ENCODE assay signal across 21 cellular contexts in the genomic region with DNA sequence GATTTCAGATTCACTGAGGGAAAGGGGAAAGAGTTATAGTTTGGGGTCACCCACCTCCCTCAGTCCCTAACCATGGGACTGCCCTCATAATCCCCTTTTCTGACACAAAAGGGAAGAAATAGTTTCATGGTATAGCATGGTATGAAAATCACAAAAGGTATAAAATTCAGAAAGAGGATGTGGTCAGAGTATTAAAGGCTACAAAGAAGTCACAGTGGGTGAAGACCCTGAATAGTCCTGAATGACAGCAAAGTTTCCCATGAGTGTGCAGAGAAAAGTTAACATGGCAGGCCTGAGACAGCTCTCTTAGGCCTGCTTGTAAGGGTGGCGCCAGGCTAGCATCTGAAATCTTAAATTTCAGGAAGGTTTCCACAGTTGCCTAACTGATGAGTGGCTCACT.
DNase-seq lines count a peak whose midpoint lies in the region; ATAC-seq and TF ChIP-seq lines count a peak whose summit lies in the region.
"Had no signal": no experiment of that assay in that cellular context is flagged by ENCODE, and none has a peak within 500 bp of the region (broad histone marks: within the 10 kb centered on the region; RNA-seq: fewer than 3 reads in every experiment).

No MANE protein-coding gene starts in this region.

- no peak overlapping the region for H3K4me3 ChIP-seq in SU-DHL-6 (ENCODE audit: insufficient read depth, low read length, poor library complexity, severe bottlenecking)

- TF ChIP-seq CTCF in GM10266 (IDR thresholded peaks at IDR 0.05; ENCODE audit: control insufficient read depth, insufficient read depth, low read depth, missing control alignments) = no peak
- no peak for TF ChIP-seq CTCF in SU-DHL-6 (IDR thresholded peaks at IDR 0.05; ENCODE audit: insufficient read depth, low read length, poor library complexity, severe bottlenecking)

- peak overlapping the region; percentile 15 for H3K27ac Mint-ChIP-seq in stimulated activated naive B cell treated with anti-CD40 and anti-IgM and Interleukin-4, amounts not matched to agents 10 μg/mL and 1 μg/mL and 100 μg/mL, for 72 hours
- H3K27ac Mint-ChIP-seq: CD4-positive, alpha-beta T cell; T-helper 17 cell had no signal

- no peaks in the 10 kb centered on the region for H4K20me1 ChIP-seq in SU-DHL-6 (ENCODE audit: low read depth, low read length)

- no peaks in the 10 kb centered on the region for H3K79me2 ChIP-seq in SU-DHL-6 (ENCODE audit: insufficient read depth, low read length)

- peaks cover 26 to 45% of the 10 kb centered on the region in 2 donors for H3K4me1 Mint-ChIP-seq in stimulated activated naive B cell treated with anti-CD40 and anti-IgM and Interleukin-4, amounts not matched to agents 10 μg/mL and 1 μg/mL and 100 μg/mL, for 72 hours
- H3K4me1 Mint-ChIP-seq: T-helper 17 cell had no signal

- H3K4me2 ChIP-seq in SU-DHL-6 (ENCODE audit: low read depth, low read length, poor library complexity, severe bottlenecking) = peak overlapping the region; percentile 35

- peaks cover 0 to 2% of the 10 kb centered on the region in 2 donors for H3K36me3 Mint-ChIP-seq in stimulated activated naive B cell treated with anti-CD40 and anti-IgM and Interleukin-4, amounts not matched to agents 10 μg/mL and 1 μg/mL and 100 μg/mL, for 72 hours

- H3K27me3 Mint-ChIP-seq in stimulated activated naive B cell treated with anti-CD40 and anti-IgM and Interleukin-4, amounts not matched to agents 10 μg/mL and 1 μg/mL and 100 μg/mL, for 72 hours = peaks cover 0 to 3% of the 10 kb centered on the region in 2 donors
- H3K27me3 Mint-ChIP-seq: CD4-positive, alpha-beta T cell; T-helper 17 cell had no signal

- peak; percentile 8 for DNase-seq in GM10266 (ENCODE audit: extremely low spot score)
- DNase-seq in stimulated activated naive B cell treated with anti-CD40 and anti-IgM and Interleukin-4, amounts not matched to agents 10 μg/mL and 1 μg/mL and 100 μg/mL, for 72 hours = no peak
- DNase-seq in activated naive CD4-positive, alpha-beta T cell (lab: John Stamatoyannopoulos, UW) = no peak
- no peak for DNase-seq in stimulated activated CD4-positive, alpha-beta T cell treated with anti-CD3 and anti-CD28 coated beads, Interleukin-1b, Interleukin-23, amount 100 ng/mL, for 48 hours
- DNase-seq: ACHN; AML-193; CD4-positive, alpha-beta T cell; DMS53; KG1; NCI-H1092; NCI-H1694 treated with DMSO at 0.1 percent for 48 hours; NCI-H2107; NCI-H2227 treated with DMSO at 0.1 percent for 48 hours; NCI-H524; SHP77; T-helper 17 cell had no signal

- no peaks in the 10 kb centered on the region for H3F3A ChIP-seq in SU-DHL-6 (ENCODE audit: insufficient read depth)

- peaks cover 0 to 6% of the 10 kb centered on the region in 2 donors for H3K9me3 Mint-ChIP-seq in stimulated activated naive B cell treated with anti-CD40 and anti-IgM and Interleukin-4, amounts not matched to agents 10 μg/mL and 1 μg/mL and 100 μg/mL, for 72 hours
- H3K9me3 Mint-ChIP-seq: CD4-positive, alpha-beta T cell had no signal

- H3K9me2 ChIP-seq in SU-DHL-6 (replicated peaks; ENCODE audit: insufficient read depth, low read length) = no peaks in the 10 kb centered on the region

- H2AFZ ChIP-seq in SU-DHL-6 (ENCODE audit: low read depth, low read length, severe bottlenecking) = peak overlapping the region; percentile 29

- 0 out of 2 replicates have a peak overlapping the region, but pooled peaks have one; percentile 0 for H3K9ac ChIP-seq in SU-DHL-6 (ENCODE audit: low read length)

- H3K9me3 ChIP-seq in SU-DHL-6 (ENCODE audit: insufficient read depth, low read length) = no peaks in the 10 kb centered on the region

- H3K27me3 ChIP-seq in SU-DHL-6 (ENCODE audit: low read length) = no peaks in the 10 kb centered on the region

- no peaks in the 10 kb centered on the region for H3K36me3 ChIP-seq in SU-DHL-6 (ENCODE audit: low read length)

- peak; percentile 45 for ATAC-seq in HG02885 (IDR thresholded peaks at IDR 0.05; ENCODE audit: poor library complexity, unreplicated experiment)
- peak; percentile 92 to 94 for ATAC-seq in stimulated activated naive B cell treated with anti-CD40 and anti-IgM and Interleukin-4, amounts not matched to agents 10 μg/mL and 1 μg/mL and 100 μg/mL, for 72 hours (replicated peaks)
- no peak for ATAC-seq in HG03175 (IDR thresholded peaks at IDR 0.05; ENCODE audit: unreplicated experiment)
- ATAC-seq: HCT116, SK-N-SH treated with all-trans-retinoic acid at 6 μM for 48 hours, T-helper 17 cell had no signal

- H3K4me3 Mint-ChIP-seq in stimulated activated naive B cell treated with anti-CD40 and anti-IgM and Interleukin-4, amounts not matched to agents 10 μg/mL and 1 μg/mL and 100 μg/mL, for 72 hours = no peak overlapping the region
- H3K4me3 Mint-ChIP-seq: CD4-positive, alpha-beta T cell; T-helper 17 cell had no signal

- peak overlapping the region; percentile 20 for H3K27ac ChIP-seq in SU-DHL-6 (ENCODE audit: low read depth, low read length)
